ENCODE assay signal across 14 cellular contexts in genomic region chr2:68772109-68772508, GRCh38. TPM values are rescaled to one million over a fixed set of nuclear protein-coding genes. Genes with fewer than 3 reads are reported as not detected.
DNase-seq lines count a peak whose midpoint lies in the region; ATAC-seq and TF ChIP-seq lines count a peak whose summit lies in the region.
"Had no signal": no experiment of that assay in that cellular context is flagged by ENCODE, and none has a peak within 500 bp of the region (broad histone marks: within the 10 kb centered on the region; RNA-seq: fewer than 3 reads in every experiment).

No MANE protein-coding gene starts in this region.

- no peaks in the 10 kb centered on the region for H3K27me3 Mint-ChIP-seq in activated CD8-positive, alpha-beta memory T cell treated with anti-CD3 and anti-CD28 coated beads, Interleukin-2, amount 10 ng/mL, durations not matched to agents 7 days and 5 days
- no peaks in the 10 kb centered on the region for H3K27me3 Mint-ChIP-seq in stimulated activated memory B cell treated with anti-CD40 and anti-IgM and Interleukin-4, amounts not matched to agents 10 μg/mL and 1 μg/mL and 100 μg/mL, for 72 hours

- no peaks in the 10 kb centered on the region for H3K9me3 ChIP-seq in OCI-LY3 (ENCODE audit: insufficient read depth, low read length)
- H3K9me3 ChIP-seq: tibial artery had no signal

- H3K36me3 Mint-ChIP-seq in activated CD8-positive, alpha-beta memory T cell treated with anti-CD3 and anti-CD28 coated beads, Interleukin-2, amount 10 ng/mL, durations not matched to agents 7 days and 5 days: peaks cover 63% of the 10 kb centered on the region
- peaks cover 63% of the 10 kb centered on the region for H3K36me3 Mint-ChIP-seq in stimulated activated memory B cell treated with anti-CD40 and anti-IgM and Interleukin-4, amounts not matched to agents 10 μg/mL and 1 μg/mL and 100 μg/mL, for 72 hours

- no peaks in the 10 kb centered on the region for H3K9me3 Mint-ChIP-seq in activated CD8-positive, alpha-beta memory T cell treated with anti-CD3 and anti-CD28 coated beads, Interleukin-2, amount 10 ng/mL, durations not matched to agents 7 days and 5 days (ENCODE audit: low read depth)
- H3K9me3 Mint-ChIP-seq in stimulated activated memory B cell treated with anti-CD40 and anti-IgM and Interleukin-4, amounts not matched to agents 10 μg/mL and 1 μg/mL and 100 μg/mL, for 72 hours: no peaks in the 10 kb centered on the region

- ATAC-seq in activated CD8-positive, alpha-beta memory T cell treated with anti-CD3 and anti-CD28 coated beads, Interleukin-2, amount 10 ng/mL, durations not matched to agents 7 days and 5 days: no peak
- ATAC-seq in stimulated activated memory B cell treated with anti-CD40 and anti-IgM and Interleukin-4, amounts not matched to agents 10 μg/mL and 1 μg/mL and 100 μg/mL, for 72 hours: peak; percentile 31
- no peak for ATAC-seq in GM19035 (IDR thresholded peaks at IDR 0.05; ENCODE audit: unreplicated experiment)

- H3K4me2 ChIP-seq in OCI-LY3 (ENCODE audit: low read length): peak overlapping the region; percentile 83

- CTCF ChIA-PET in activated CD8-positive, alpha-beta memory T cell treated with anti-CD3 and anti-CD28 coated beads, Interleukin-2, amount 10 ng/mL, durations not matched to agents 7 days and 5 days (lab: Charles Lee): interaction anchor here (8.2 kb wide), 1 partner anchor 20 kb away, joined by 84 read pairs; no protein-coding TSS in a partner anchor

- H3K4me3 ChIP-seq in OCI-LY3 (ENCODE audit: low read length) (peak overlapping the region; percentile 91; the same call in 1 of the 2 replicates), coronary artery (no peak overlapping the region)
- H3K4me3 ChIP-seq: cardiac muscle cell, tibial artery had no signal

- H3K4me1 ChIP-seq in OCI-LY3 (ENCODE audit: low read length): peaks cover 79% of the 10 kb centered on the region

- H3K4me1 Mint-ChIP-seq in activated CD8-positive, alpha-beta memory T cell treated with anti-CD3 and anti-CD28 coated beads, Interleukin-2, amount 10 ng/mL, durations not matched to agents 7 days and 5 days: peaks cover 96% of the 10 kb centered on the region
- peaks cover 94% of the 10 kb centered on the region for H3K4me1 Mint-ChIP-seq in stimulated activated memory B cell treated with anti-CD40 and anti-IgM and Interleukin-4, amounts not matched to agents 10 μg/mL and 1 μg/mL and 100 μg/mL, for 72 hours

- H3K79me2 ChIP-seq in OCI-LY3 (ENCODE audit: low read length): peaks cover 97% of the 10 kb centered on the region

- H3K27me3 ChIP-seq in OCI-LY3 (ENCODE audit: low read depth, low read length): no peaks in the 10 kb centered on the region
- H3K27me3 ChIP-seq: cardiac muscle cell, tibial artery had no signal

- H4K20me1 ChIP-seq in OCI-LY3 (ENCODE audit: insufficient read depth, low read length): no peaks in the 10 kb centered on the region

- peaks cover 27% of the 10 kb centered on the region for H3K36me3 ChIP-seq in OCI-LY3 (replicated peaks; ENCODE audit: low read depth, low read length)
- H3K36me3 ChIP-seq: cardiac muscle cell, tibial artery had no signal

- H3K9ac ChIP-seq in OCI-LY3 (ENCODE audit: low read length): peak overlapping the region; percentile 100

- no peak overlapping the region for H2AFZ ChIP-seq in OCI-LY3 (ENCODE audit: low read depth, low read length)

- no peak for DNase-seq in activated CD8-positive, alpha-beta memory T cell treated with anti-CD3 and anti-CD28 coated beads, Interleukin-2, amount 10 ng/mL, durations not matched to agents 7 days and 5 days
- no peak for DNase-seq in activated CD8-positive, alpha-beta memory T cell treated with anti-CD3 and anti-CD28 coated beads, Interleukin-2, amount 50 U/mL, for 4 hours
- DNase-seq in coronary artery (ENCODE audit: low spot score) (no peak), HCEC 1CT (no peak), NCI-H128 (lab: John Stamatoyannopoulos, UW; ENCODE audit: unreplicated experiment) (no peak)
- DNase-seq: NCI-H1105 treated with DMSO at 0.1 percent for 48 hours, NCI-H510A treated with DMSO at 0.1 percent for 48 hours, tibial artery had no signal

- peak overlapping the region; percentile 100 for H3K27ac Mint-ChIP-seq in activated CD8-positive, alpha-beta memory T cell treated with anti-CD3 and anti-CD28 coated beads, Interleukin-2, amount 10 ng/mL, durations not matched to agents 7 days and 5 days
- H3K27ac Mint-ChIP-seq in stimulated activated memory B cell treated with anti-CD40 and anti-IgM and Interleukin-4, amounts not matched to agents 10 μg/mL and 1 μg/mL and 100 μg/mL, for 72 hours: peak overlapping the region; percentile 95

- no peak overlapping the region for H3K4me3 Mint-ChIP-seq in activated CD8-positive, alpha-beta memory T cell treated with anti-CD3 and anti-CD28 coated beads, Interleukin-2, amount 10 ng/mL, durations not matched to agents 7 days and 5 days
- H3K4me3 Mint-ChIP-seq in stimulated activated memory B cell treated with anti-CD40 and anti-IgM and Interleukin-4, amounts not matched to agents 10 μg/mL and 1 μg/mL and 100 μg/mL, for 72 hours: peak overlapping the region; percentile 63

- TF ChIP-seq CTCF in OCI-LY3 (IDR thresholded peaks at IDR 0.05; ENCODE audit: low read depth, low read length): no peak
- TF ChIP-seq CTCF in coronary artery (IDR thresholded peaks at IDR 0.05): no peak

- peak overlapping the region; percentile 99 for H3K27ac ChIP-seq in OCI-LY3 (ENCODE audit: low read length)
- H3K27ac ChIP-seq in coronary artery: peak overlapping the region; percentile 61 to 77
- H3K27ac ChIP-seq: cardiac muscle cell, epithelial cell of prostate, RWPE1 had no signal

RNA-seq across cellular contexts. Expression of gene ARHGAP25, which starts 37.5 kb away (rescaled TPM):
- total RNA-seq in activated CD8-positive, alpha-beta memory T cell treated with anti-CD3 and anti-CD28 coated beads, Interleukin-2, amount 10 ng/mL, durations not matched to agents 7 days and 5 days: 100 to 1,000 TPM in 1 of 2 experiments, 10 to 100 TPM in 1; 90.2 to 126 TPM
